ENCODE assay signal across 18 cellular contexts in the genomic region with DNA sequence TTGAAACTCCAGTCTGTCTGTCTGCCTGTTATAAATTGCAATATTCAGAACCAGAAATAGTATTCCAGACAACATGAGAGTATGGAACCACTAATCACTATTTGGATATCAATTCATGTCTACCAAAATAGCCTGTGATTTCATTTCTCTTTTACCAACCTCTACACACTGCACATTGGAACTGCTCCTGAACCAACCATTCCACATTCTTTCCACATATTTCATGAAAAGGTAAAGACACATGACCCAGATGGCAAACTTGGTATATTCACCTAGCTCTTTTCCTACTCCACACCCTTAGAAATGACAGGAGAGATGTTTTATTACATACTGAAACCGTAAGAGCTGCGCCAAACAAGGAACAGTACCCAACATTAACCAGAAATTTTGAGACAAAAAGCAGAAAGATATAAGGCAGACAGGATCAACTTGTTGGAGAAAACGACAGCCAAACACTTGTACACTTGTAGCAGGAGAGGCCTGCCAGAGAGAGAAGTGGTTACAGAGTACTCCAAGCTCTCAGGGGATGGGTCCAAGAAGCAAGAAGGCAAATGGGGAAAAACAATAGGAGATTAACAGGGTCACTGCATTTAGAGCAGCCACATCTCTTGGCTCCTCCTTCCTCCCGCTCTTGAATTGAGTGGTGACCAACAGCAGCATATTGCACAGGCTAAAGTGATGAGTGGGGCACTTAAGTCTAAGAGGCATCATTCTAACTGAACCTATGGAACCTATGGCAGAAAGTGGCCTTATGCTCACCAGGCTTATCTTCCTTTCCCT.
A peak's percentile ranks its signal among the peaks of the same experiment; 100 is the strongest.
DNase-seq lines count a peak whose midpoint lies in the region; ATAC-seq, FAIRE-seq and TF ChIP-seq lines count a peak whose summit lies in the region.
"Had no signal": no experiment of that assay in that cellular context is flagged by ENCODE, and none has a peak within 500 bp of the region (broad histone marks: within the 10 kb centered on the region; RNA-seq: fewer than 3 reads in every experiment).

No MANE protein-coding gene starts in this region.

- CTCF ChIA-PET in Caco-2 (lab: Charles Lee) = no interaction called here
- CTCF ChIA-PET in activated CD4-positive, alpha-beta memory T cell treated with anti-CD3 and anti-CD28 coated beads for 36 hours (lab: Charles Lee) = no interaction called here

- no peak for ATAC-seq in GM19351 (IDR thresholded peaks at IDR 0.05; ENCODE audit: unreplicated experiment)
- ATAC-seq: Panc1 had no signal

- H3K4me3 Mint-ChIP-seq in Caco-2 (ENCODE audit: unreplicated experiment) = no peak overlapping the region
- H3K4me3 Mint-ChIP-seq in activated CD4-positive, alpha-beta memory T cell treated with anti-CD3 and anti-CD28 coated beads for 36 hours = no peak overlapping the region
- H3K4me3 Mint-ChIP-seq in endothelial cell (ENCODE audit: unreplicated experiment) = no peak overlapping the region

- no peaks in the 10 kb centered on the region for H3K27me3 Mint-ChIP-seq in Caco-2 (ENCODE audit: insufficient read depth, unreplicated experiment)
- H3K27me3 Mint-ChIP-seq in activated CD4-positive, alpha-beta memory T cell treated with anti-CD3 and anti-CD28 coated beads for 36 hours = peaks cover 13% of the 10 kb centered on the region
- no peaks in the 10 kb centered on the region for H3K27me3 Mint-ChIP-seq in endothelial cell (ENCODE audit: unreplicated experiment)

- H3K36me3 Mint-ChIP-seq in Caco-2 (ENCODE audit: insufficient read depth, unreplicated experiment) (no peaks in the 10 kb centered on the region), endothelial cell (ENCODE audit: low read depth, unreplicated experiment) (no peaks in the 10 kb centered on the region)
- no peaks in the 10 kb centered on the region for H3K36me3 Mint-ChIP-seq in activated CD4-positive, alpha-beta memory T cell treated with anti-CD3 and anti-CD28 coated beads for 36 hours

- BruUV-seq in Caco-2 (replicated peaks; lab: Mats Ljungman, UMichigan) = no TSS peak

- TF ChIP-seq CTCF in Caco-2 (IDR thresholded peaks at IDR 0.05; ENCODE audit: insufficient read depth in 1 of 2, low read depth in 1 of 2, low read length in 1 of 2, severe bottlenecking in 1 of 2, unreplicated experiment in 1 of 2) (no peak), bronchial epithelial cell (IDR thresholded peaks at IDR 0.05; ENCODE audit: insufficient read depth, low read length, severe bottlenecking) (no peak), endothelial cell (IDR thresholded peaks at IDR 0.05; ENCODE audit: unreplicated experiment) (no peak)

- DNase-seq in Caco-2 = no peak
- peak; percentile 85 to 89 for DNase-seq in NCI-H187 (lab: John Stamatoyannopoulos, UW)
- DNase-seq in bronchial epithelial cell (ENCODE audit: low read depth) = peak; percentile 57
- DNase-seq in medulla oblongata (ENCODE audit: extremely low spot score) = peak; percentile 22
- no peak for DNase-seq in activated CD4-positive, alpha-beta memory T cell treated with anti-CD3 and anti-CD28 coated beads for 36 hours
- no peak for DNase-seq in endothelial cell (ENCODE audit: low spot score)
- DNase-seq: DMS153, HCEC 1CT, IMR-90, Karpas-422, MG63, NCI-H1092 treated with DMSO at 0.1 percent for 48 hours, NCI-H2107, NCI-H345, NCI-H774 had no signal

- peak overlapping the region; percentile 8 for H3K27ac Mint-ChIP-seq in Caco-2 (ENCODE audit: unreplicated experiment)
- no peak overlapping the region for H3K27ac Mint-ChIP-seq in activated CD4-positive, alpha-beta memory T cell treated with anti-CD3 and anti-CD28 coated beads for 36 hours
- no peak overlapping the region for H3K27ac Mint-ChIP-seq in endothelial cell (ENCODE audit: unreplicated experiment)

- peaks cover 10% of the 10 kb centered on the region; the same call in 1 of the 2 replicates for H3K4me1 ChIP-seq in Caco-2

- no peaks in the 10 kb centered on the region for H3K9me3 ChIP-seq in Caco-2

- H3K27me3 ChIP-seq in Caco-2 (replicated peaks; ENCODE audit: control insufficient read depth, insufficient read depth, low read length) (no peaks in the 10 kb centered on the region), bronchial epithelial cell (ENCODE audit: control insufficient read depth, insufficient read depth, low read length) (no peaks in the 10 kb centered on the region)
- H3K27me3 ChIP-seq: MG63 had no signal

- no peaks in the 10 kb centered on the region for H3K36me3 ChIP-seq in Caco-2 (ENCODE audit: control insufficient read depth, insufficient read depth, low read length)
- H3K36me3 ChIP-seq in bronchial epithelial cell (ENCODE audit: control insufficient read depth, insufficient read depth, low read length) = no peaks in the 10 kb centered on the region
- H3K36me3 ChIP-seq: MG63 had no signal

- peaks cover 7% of the 10 kb centered on the region for H3K4me1 Mint-ChIP-seq in Caco-2 (ENCODE audit: low read depth, unreplicated experiment)
- no peaks in the 10 kb centered on the region for H3K4me1 Mint-ChIP-seq in activated CD4-positive, alpha-beta memory T cell treated with anti-CD3 and anti-CD28 coated beads for 36 hours (ENCODE audit: low read depth)
- no peaks in the 10 kb centered on the region for H3K4me1 Mint-ChIP-seq in endothelial cell (ENCODE audit: unreplicated experiment)

- H3K4me3 ChIP-seq in Caco-2 (ENCODE audit: low read depth, low read length) = no peak overlapping the region
- no peak overlapping the region for H3K4me3 ChIP-seq in bronchial epithelial cell (ENCODE audit: low read depth, low read length)
- H3K4me3 ChIP-seq: MG63, SK-N-MC had no signal

- POLR2A ChIA-PET in Caco-2 (lab: Charles Lee) = no interaction called here
- POLR2A ChIA-PET in activated CD4-positive, alpha-beta memory T cell treated with anti-CD3 and anti-CD28 coated beads for 36 hours (lab: Charles Lee) = no interaction called here

- intact Hi-C loops in Caco-2 (cut with micrococcal nuclease; ENCODE audit: unreplicated experiment) = no loop called here
- intact Hi-C loops in activated CD4-positive, alpha-beta memory T cell treated with anti-CD3 and anti-CD28 coated beads for 36 hours (cut with micrococcal nuclease) = no loop called here

- FAIRE-seq in bronchial epithelial cell (lab: Jason Lieb, UNC) = no peak

- H3K9me3 Mint-ChIP-seq in Caco-2 (ENCODE audit: unreplicated experiment) = no peaks in the 10 kb centered on the region
- peaks cover 4% of the 10 kb centered on the region for H3K9me3 Mint-ChIP-seq in activated CD4-positive, alpha-beta memory T cell treated with anti-CD3 and anti-CD28 coated beads for 36 hours
- no peaks in the 10 kb centered on the region for H3K9me3 Mint-ChIP-seq in endothelial cell (ENCODE audit: unreplicated experiment)

Comparison
In these comparisons a context has a peak if more than half of its experiments do, and no peak if none do; other contexts are left out.
1. DNase-seq: peak in NCI-H187 (2 of 2), bronchial epithelial cell (single experiment) and medulla oblongata (single experiment); none in Caco-2 (0 of 2), activated CD4-positive, alpha-beta memory T cell treated with anti-CD3 and anti-CD28 coated beads for 36 hours (single experiment) and endothelial cell (single experiment).